1 cellular context compared by ENCODE assay signal in genomic region chr2:195505701-195506100, GRCh38.
A peak's percentile ranks its signal among the peaks of the same experiment; 100 is the strongest.
TF ChIP-seq lines count a peak whose summit lies in the region.

No MANE protein-coding gene starts in this region.

TF ChIP-seq in GM12878, 131 proteins besides CTCF, POLR2A, EP300 and RAD21 (continued from another document and continues in another):
- TF ChIP-seq CEBPZ (IDR thresholded peaks at IDR 0.05; ENCODE audit: low read depth, low read length) (no peak), ZNF24 (IDR thresholded peaks at IDR 0.05) (peak; percentile 97), RB1 (IDR thresholded peaks at IDR 0.05; ENCODE audit: borderline replicate concordance) (no peak), BCL3 (IDR thresholded peaks at IDR 0.05; ENCODE audit: borderline replicate concordance, insufficient read depth, low read depth, low read length, poor library complexity, severe bottlenecking) (no peak), ZNF592 (IDR thresholded peaks at IDR 0.05) (peak; percentile 19; the same call in 1 of the 2 replicates), TCF12 (IDR thresholded peaks at IDR 0.05; ENCODE audit: low read depth, low read length) (no peak), MEF2A (IDR thresholded peaks at IDR 0.05; ENCODE audit: insufficient read depth, low read depth, low read length) (0 out of 2 replicates have a peak, but pooled peaks have one; percentile 13), ZNF622 (IDR thresholded peaks at IDR 0.05) (no peak), ESRRA (IDR thresholded peaks at IDR 0.05; ENCODE audit: low read length) (no peak), STAT1 (conservative IDR thresholded peaks at IDR 0.05) (no peak), ZNF384 (IDR thresholded peaks at IDR 0.05; ENCODE audit: borderline replicate concordance, low read depth, low read length) (peak; percentile 94), RELB (IDR thresholded peaks at IDR 0.05; ENCODE audit: low read depth) (peak; percentile 84; the same call in 1 of the 2 replicates), SREBF2 (IDR thresholded peaks at IDR 0.05; ENCODE audit: low read length) (no peak), ZNF274 (IDR thresholded peaks at IDR 0.05; ENCODE audit: insufficient read depth, insufficient read length) (no peak), MTA3 (IDR thresholded peaks at IDR 0.05; ENCODE audit: borderline replicate concordance, low read length) (no peak), FOXM1 (IDR thresholded peaks at IDR 0.05; ENCODE audit: low read depth, low read length) (peak; percentile 47; the same call in 1 of the 2 replicates), WRNIP1 (IDR thresholded peaks at IDR 0.05; ENCODE audit: borderline replicate concordance, low read depth, low read length) (no peak), RFX5 (IDR thresholded peaks at IDR 0.05; ENCODE audit: low read depth, low read length) (no peak), BRCA1 (IDR thresholded peaks at IDR 0.05; ENCODE audit: low read depth, low read length) (no peak), FOXK2 (IDR thresholded peaks at IDR 0.05) (no peak), RAD51 (IDR thresholded peaks at IDR 0.05) (no peak; the same call in 1 of the 2 replicates), HDGF (IDR thresholded peaks at IDR 0.05) (no peak), ZNF217 (IDR thresholded peaks at IDR 0.05) (peak; percentile 94; the same call in 1 of the 2 replicates), RUNX3 (IDR thresholded peaks at IDR 0.05; ENCODE audit: low read length) (peak; percentile 90), PBX3 (IDR thresholded peaks at IDR 0.05; ENCODE audit: insufficient replicate concordance, low read depth, low read length) (peak; percentile 72), BCL11A (IDR thresholded peaks at IDR 0.05; ENCODE audit: low read depth, low read length) (peak; percentile 98), NKRF (conservative IDR thresholded peaks at IDR 0.05) (no peak), HDAC6 (IDR thresholded peaks at IDR 0.05; ENCODE audit: unreplicated experiment) (no peak), ZZZ3 (IDR thresholded peaks at IDR 0.05; ENCODE audit: control insufficient read depth, insufficient read length, low read depth) (no peak), BACH1 (IDR thresholded peaks at IDR 0.05; ENCODE audit: borderline replicate concordance) (peak; percentile 88), IRF5 (IDR thresholded peaks at IDR 0.05; ENCODE audit: borderline replicate concordance) (no peak), EGR1 (IDR thresholded peaks at IDR 0.05; ENCODE audit: borderline replicate concordance in 1 of 2, low read depth in 2 of 2, low read length in 2 of 2) (no peak), SIX5 (IDR thresholded peaks at IDR 0.05; ENCODE audit: low read depth, low read length, severe bottlenecking) (no peak), MLLT1 (IDR thresholded peaks at IDR 0.05) (no peak), RELA (IDR thresholded peaks at IDR 0.05; ENCODE audit: borderline replicate concordance, partially characterized antibody) (no peak), E4F1 (IDR thresholded peaks at IDR 0.05; ENCODE audit: borderline replicate concordance, partially characterized antibody) (no peak), MXI1 (IDR thresholded peaks at IDR 0.05; ENCODE audit: low read depth, low read length) (peak; percentile 47; the same call in 1 of the 2 replicates), SP1 (IDR thresholded peaks at IDR 0.05; ENCODE audit: low read depth, low read length) (no peak), IRF4 (IDR thresholded peaks at IDR 0.05; ENCODE audit: low read depth, low read length) (peak; percentile 81)
